13 cellular contexts compared by ENCODE assay signal in genomic region chr22:49928571-49929552, GRCh38. TPM values are rescaled to one million over a fixed set of nuclear protein-coding genes. Genes with fewer than 3 reads are reported as not detected.
DNase-seq lines count a peak whose midpoint lies in the region; ATAC-seq and TF ChIP-seq lines count a peak whose summit lies in the region.
"Had no signal": no experiment of that assay in that cellular context is flagged by ENCODE, and none has a peak within 500 bp of the region (broad histone marks: within the 10 kb centered on the region; RNA-seq: fewer than 3 reads in every experiment).

No MANE protein-coding gene starts in this region.

- CTCF ChIA-PET in PC-3 (lab: Charles Lee) = no interaction called here

- DNase-seq in left ventricle myocardium superior (peak; percentile 36), right atrium auricular region (ENCODE audit: low spot score) (no peak), PC-3 (no peak), memory B cell (ENCODE audit: low spot score in 2 of 2) (no peak), NAMALWA (ENCODE audit: low spot score) (no peak), foreskin melanocyte (no peak)
- no peak for DNase-seq in stimulated activated CD4-positive, alpha-beta T cell treated with anti-CD3 and anti-CD28 coated beads, Interleukin-4, amount 100 ng/mL, for 24 hours
- DNase-seq: islet precursor cell, KG1, mesendoderm had no signal

- H3K36me3 ChIP-seq in right atrium auricular region = peaks cover 12% of the 10 kb centered on the region
- no peaks in the 10 kb centered on the region for H3K36me3 ChIP-seq in PC-3 (ENCODE audit: low read depth, low read length)

- H2AFZ ChIP-seq in PC-3 (ENCODE audit: low read length) = no peak overlapping the region

- peak overlapping the region; percentile 82 for H3K27ac Mint-ChIP-seq in memory B cell
- H3K27ac Mint-ChIP-seq: nephron had no signal

- H3K79me2 ChIP-seq in PC-3 (ENCODE audit: low read length) = no peaks in the 10 kb centered on the region

- H3K27ac ChIP-seq in right atrium auricular region (no peak overlapping the region), PC-3 (ENCODE audit: low read length) (no peak overlapping the region)
- H3K27ac ChIP-seq: upper lobe of left lung had no signal

- POLR2A ChIA-PET in PC-3 (lab: Charles Lee; ENCODE audit: unreplicated experiment) = no interaction called here

- no peaks in the 10 kb centered on the region for H3K9me2 ChIP-seq in PC-3 (replicated peaks; ENCODE audit: low read length)

- H3K27me3 ChIP-seq in right atrium auricular region (peaks cover 0 to 4% of the 10 kb centered on the region in 2 donors), PC-3 (ENCODE audit: low read length) (no peaks in the 10 kb centered on the region)

- peaks cover 0 to 49% of the 10 kb centered on the region in 2 donors for H3K4me1 ChIP-seq in right atrium auricular region
- H3K4me1 ChIP-seq in PC-3 (ENCODE audit: insufficient read depth, low read length) = peaks cover 9% of the 10 kb centered on the region; the same call in 1 of the 2 replicates

- TF ChIP-seq CTCF in right atrium auricular region (IDR thresholded peaks at IDR 0.05) = no peak
- no peak for TF ChIP-seq CTCF in PC-3 (conservative IDR thresholded peaks at IDR 0.05; ENCODE audit: low read depth, low read length)

- no peaks in the 10 kb centered on the region for H3K9me3 Mint-ChIP-seq in memory B cell
- H3K9me3 Mint-ChIP-seq: nephron had no signal

- H3K4me2 ChIP-seq in PC-3 (ENCODE audit: low read length) = peak overlapping the region; percentile 82; the same call in 1 of the 2 replicates

- ATAC-seq in left ventricle myocardium superior = no peak
- no peak for ATAC-seq in PC-3
- ATAC-seq in memory B cell (ENCODE audit: low read depth) = no peak
- no peak for ATAC-seq in HG02610 (IDR thresholded peaks at IDR 0.05; ENCODE audit: unreplicated experiment)

- BruUV-seq in PC-3 (replicated peaks; lab: Mats Ljungman, UMichigan) = no TSS peak

- peaks cover 39% of the 10 kb centered on the region for H3K4me1 Mint-ChIP-seq in memory B cell

- H3K4me3 Mint-ChIP-seq in memory B cell = peak overlapping the region; percentile 57
- H3K4me3 Mint-ChIP-seq: nephron had no signal

- no peak overlapping the region for H3K9ac ChIP-seq in PC-3 (ENCODE audit: low read length)

- no peaks in the 10 kb centered on the region for H3K9me3 ChIP-seq in right atrium auricular region
- no peaks in the 10 kb centered on the region for H3K9me3 ChIP-seq in PC-3 (ENCODE audit: low read length)
- H3K9me3 ChIP-seq: upper lobe of left lung had no signal

- intact Hi-C loops in left ventricle myocardium superior (cut with micrococcal nuclease) (loop anchor here (10.0 kb wide), 1 partner anchor 106 kb away; no protein-coding TSS in a partner anchor), PC-3 (cut with micrococcal nuclease) (no loop called here)

- H3K4me3 ChIP-seq in right atrium auricular region (peak overlapping the region in 1 of 2 donors; percentile 18), PC-3 (ENCODE audit: low read length) (no peak overlapping the region)

- H3K36me3 Mint-ChIP-seq in memory B cell = no peaks in the 10 kb centered on the region

- H4K20me1 ChIP-seq in PC-3 (ENCODE audit: low read length) = no peaks in the 10 kb centered on the region

- no peaks in the 10 kb centered on the region for H3K27me3 Mint-ChIP-seq in memory B cell

- no peaks in the 10 kb centered on the region for H3F3A ChIP-seq in PC-3 (ENCODE audit: low read length, unreplicated experiment)

RNA-seq across cellular contexts. Expression of gene CRELD2, which starts 10.4 kb away (rescaled TPM):
- total RNA-seq in left ventricle myocardium superior = 27.4 TPM
- total RNA-seq in right atrium auricular region = 10 to 100 TPM; 16.1 to 28.5 TPM
- 71.3 and 85.6 TPM in 2 replicates for total RNA-seq in PC-3 (2014; rRNA removed)

RNA-seq across cellular contexts. Expression of gene ALG12, which starts 10.6 kb away (rescaled TPM):
- total RNA-seq in left ventricle myocardium superior (16.2 TPM), right atrium auricular region (10 to 100 TPM; 19.7 to 19.8 TPM), PC-3 (2014; rRNA removed) (10.7 and 12.1 TPM in 2 replicates)

RNA-seq across cellular contexts. Expression of gene PIM3, which starts 31.7 kb away (rescaled TPM):
- total RNA-seq in left ventricle myocardium superior (65.1 TPM), right atrium auricular region (10 to 100 TPM; 64.5 to 66.9 TPM), PC-3 (2014; rRNA removed) (61.7 and 72.8 TPM in 2 replicates)
